8 cellular contexts compared by ENCODE assay signal in genomic region chr1:41891403-41891896, GRCh38. TPM values are rescaled to one million over a fixed set of nuclear protein-coding genes. Genes with fewer than 3 reads are reported as not detected.
DNase-seq lines count a peak whose midpoint lies in the region; ATAC-seq, FAIRE-seq and TF ChIP-seq lines count a peak whose summit lies in the region.

No MANE protein-coding gene starts in this region.

- no peaks in the 10 kb centered on the region for H3K27me3 ChIP-seq in bronchial epithelial cell (ENCODE audit: control insufficient read depth, insufficient read depth, low read length)

- TF ChIP-seq CTCF in bronchial epithelial cell (IDR thresholded peaks at IDR 0.05; ENCODE audit: insufficient read depth, low read length, severe bottlenecking) (peak; percentile 13), mesothelial cell of epicardium (IDR thresholded peaks at IDR 0.05; ENCODE audit: unreplicated experiment) (no peak)

- H3K36me3 Mint-ChIP-seq in IgD-negative memory B cell (no peaks in the 10 kb centered on the region), mesothelial cell of epicardium (no peaks in the 10 kb centered on the region)

- H3K27me3 Mint-ChIP-seq in IgD-negative memory B cell (no peaks in the 10 kb centered on the region), mesothelial cell of epicardium (ENCODE audit: low read depth) (no peaks in the 10 kb centered on the region)

- DNase-seq in DMS153 treated with DMSO at 0.1 percent for 48 hours (lab: John Stamatoyannopoulos, UW; ENCODE audit: unreplicated experiment): peak; percentile 63
- DNase-seq in T-helper 9 cell: peak; percentile 32
- peak; percentile 26 for DNase-seq in bronchial epithelial cell (ENCODE audit: low read depth)
- DNase-seq in mesothelial cell of epicardium (ENCODE audit: low spot score in 2 of 2, unreplicated experiment in 2 of 2): no peak
- DNase-seq in stimulated activated naive CD4-positive, alpha-beta T cell (lab: John Stamatoyannopoulos, UW): peak; percentile 23 to 78 (median 53)

- peak overlapping the region; percentile 9 for H3K4me3 ChIP-seq in bronchial epithelial cell (ENCODE audit: low read depth, low read length)

- H3K36me3 ChIP-seq in bronchial epithelial cell (ENCODE audit: control insufficient read depth, insufficient read depth, low read length): no peaks in the 10 kb centered on the region

- no peak for FAIRE-seq in bronchial epithelial cell (lab: Jason Lieb, UNC)

- H3K4me3 Mint-ChIP-seq in IgD-negative memory B cell: peak overlapping the region; percentile 24 to 93 (median 84)
- H3K4me3 Mint-ChIP-seq in mesothelial cell of epicardium: no peak overlapping the region

- H3K27ac Mint-ChIP-seq in IgD-negative memory B cell (peak overlapping the region; percentile 0 to 88 (median 80)), mesothelial cell of epicardium (peak overlapping the region; percentile 15)

- peak; percentile 81 for ATAC-seq in GM19467 (IDR thresholded peaks at IDR 0.05; ENCODE audit: unreplicated experiment)
- ATAC-seq in HG03565 (IDR thresholded peaks at IDR 0.05; ENCODE audit: unreplicated experiment): no peak

- peaks cover 6 to 15% (median 6%) of the 10 kb centered on the region in 3 donors for H3K4me1 Mint-ChIP-seq in IgD-negative memory B cell
- H3K4me1 Mint-ChIP-seq in mesothelial cell of epicardium: peaks cover 14% of the 10 kb centered on the region

- no peaks in the 10 kb centered on the region for H3K9me3 Mint-ChIP-seq in IgD-negative memory B cell
- no peaks in the 10 kb centered on the region for H3K9me3 Mint-ChIP-seq in mesothelial cell of epicardium

RNA-seq across cellular contexts. Expression of gene HIVEP3, which starts 27.3 kb away (rescaled TPM):
- 1.4 TPM for polyA plus RNA-seq in IgD-negative memory B cell
- total RNA-seq in bronchial epithelial cell (under 0.01 and 0.26 TPM in 2 replicates), mesothelial cell of epicardium (8.5 to 9.0 TPM (median 8.9 TPM) in 3 replicates)

Comparison
In these comparisons a context has a peak if more than half of its experiments do, and no peak if none do; other contexts are left out.
1. DNase-seq: peak in DMS153 treated with DMSO at 0.1 percent for 48 hours (single experiment), T-helper 9 cell (single experiment), bronchial epithelial cell (single experiment) and stimulated activated naive CD4-positive, alpha-beta T cell (6 of 6); none in mesothelial cell of epicardium (0 of 2).